Comparison of ENCODE assay signal across 26 cellular contexts in genomic region chr21:18603246-18603645, GRCh38.
DNase-seq lines count a peak whose midpoint lies in the region; ATAC-seq and TF ChIP-seq lines count a peak whose summit lies in the region.
"Had no signal": no experiment of that assay in that cellular context is flagged by ENCODE, and none has a peak within 500 bp of the region (broad histone marks: within the 10 kb centered on the region; RNA-seq: fewer than 3 reads in every experiment).

No MANE protein-coding gene starts in this region.

- H4K20me1 ChIP-seq in H9 (ENCODE audit: control insufficient read depth, insufficient read depth, insufficient read length), result no peaks in the 10 kb centered on the region

- no peak overlapping the region for H4K5ac ChIP-seq in H9 (ENCODE audit: insufficient read length, low read depth, low read length)

- H3K4me3 Mint-ChIP-seq in H9 (no peak overlapping the region), glutamatergic neuron (ENCODE audit: unreplicated experiment) (no peak overlapping the region)
- H3K4me3 Mint-ChIP-seq: activated CD4-positive, alpha-beta memory T cell treated with anti-CD3 and anti-CD28 coated beads for 36 hours; activated naive CD4-positive, alpha-beta T cell treated with anti-CD3 and anti-CD28 coated beads, Interleukin-2, amount 50 U/mL, for 24 hours; naive thymus-derived CD4-positive, alpha-beta T cell had no signal

- H3K4ac ChIP-seq in H9 (ENCODE audit: low read depth, low read length), result no peak overlapping the region

- no peak for TF ChIP-seq POLR2A in GM18505 (IDR thresholded peaks at IDR 0.05; ENCODE audit: borderline replicate concordance, extremely low read depth, insufficient read depth, insufficient read length)

- no peak overlapping the region for H4K91ac ChIP-seq in H9 (ENCODE audit: insufficient read length, low read depth, low read length)

- H2AK5ac ChIP-seq in H9 (ENCODE audit: insufficient read length, low read length), result no peak overlapping the region

- H3K27me3 Mint-ChIP-seq in H9 (ENCODE audit: low read depth) (no peaks in the 10 kb centered on the region), glutamatergic neuron (ENCODE audit: unreplicated experiment) (no peaks in the 10 kb centered on the region)
- H3K27me3 Mint-ChIP-seq: activated CD4-positive, alpha-beta memory T cell treated with anti-CD3 and anti-CD28 coated beads for 36 hours; activated naive CD4-positive, alpha-beta T cell treated with anti-CD3 and anti-CD28 coated beads, Interleukin-2, amount 50 U/mL, for 24 hours; naive thymus-derived CD4-positive, alpha-beta T cell had no signal

- no peak overlapping the region for H2BK120ac ChIP-seq in H9 (ENCODE audit: low read depth, low read length, poor library complexity, severe bottlenecking)

- no peak overlapping the region for H3T11ph ChIP-seq in H9 (ENCODE audit: low read length)

- H3K18ac ChIP-seq in H9 (ENCODE audit: insufficient read length, low read depth, low read length), result no peak overlapping the region

- TF ChIP-seq CTCF in H9 (conservative IDR thresholded peaks at IDR 0.05) (no peak), glutamatergic neuron (IDR thresholded peaks at IDR 0.05; ENCODE audit: partially characterized antibody, unreplicated experiment) (no peak)

- no CpG with 5 or more reads among the region's 2 CpGs for WGBS in H9 (ENCODE audit: extremely low coverage, insufficient read length, low lambda C conversion rate)

- no peaks in the 10 kb centered on the region for H3K79me1 ChIP-seq in H9 (ENCODE audit: insufficient read depth, low read depth, low read length, poor library complexity, severe bottlenecking)

- no peak overlapping the region for H2AFZ ChIP-seq in H9 (ENCODE audit: low read length)

- H3K9me3 Mint-ChIP-seq in H9 (peaks cover 3 to 5% of the 10 kb centered on the region in 2 experiments; a peak in 4 of 5 replicates), glutamatergic neuron (ENCODE audit: unreplicated experiment) (peaks cover 2% of the 10 kb centered on the region)

- H3K23ac ChIP-seq in H9 (ENCODE audit: insufficient read length, low read depth, low read length), result no peak overlapping the region

- H2BK15ac ChIP-seq in H9 (ENCODE audit: low read depth, low read length), result no peak overlapping the region

- DNase-seq in H9 (no peak), NCI-H1417 treated with DMSO at 0.1 percent for 48 hours (lab: John Stamatoyannopoulos, UW) (peak; percentile 100), NCI-H345 treated with DMSO at 0.1 percent for 48 hours (lab: John Stamatoyannopoulos, UW; ENCODE audit: unreplicated experiment) (peak; percentile 73), glutamatergic neuron (no peak), HuH-7 (ENCODE audit: low spot score) (no peak)
- DNase-seq: ACHN; activated CD4-positive, alpha-beta memory T cell treated with anti-CD3 and anti-CD28 coated beads for 36 hours; activated CD8-positive, alpha-beta memory T cell treated with anti-CD3 and anti-CD28 coated beads, Interleukin-2, amount 50 U/mL, for 4 hours; C1 segment of cervical spinal cord; Calu3; effector CD4-positive, alpha-beta T cell; KG1; kidney; midbrain; naive thymus-derived CD4-positive, alpha-beta T cell; NCI-H2029; NCI-H526; occipital lobe; stomach; T-helper 1 cell; thyroid gland had no signal

- H3K79me2 ChIP-seq in H9 (ENCODE audit: insufficient read depth, low read length), result no peaks in the 10 kb centered on the region

- no peak overlapping the region for H2BK5ac ChIP-seq in H9 (ENCODE audit: insufficient read length, low read length)

- H3K9me3 ChIP-seq in H9 (ENCODE audit: control insufficient read depth, low read depth, low read length), result no peaks in the 10 kb centered on the region
- H3K9me3 ChIP-seq: SJSA1, stomach, thyroid gland had no signal

- no peak overlapping the region for H3K9ac ChIP-seq in H9 (ENCODE audit: extremely low read depth, insufficient read length, low read length)

- peak overlapping the region in 2 of 3 experiments; percentile 68 to 87; a peak in 4 of 7 replicates for H3K27ac Mint-ChIP-seq in H9
- H3K27ac Mint-ChIP-seq in glutamatergic neuron (ENCODE audit: unreplicated experiment), result peak overlapping the region; percentile 6
- H3K27ac Mint-ChIP-seq: activated CD4-positive, alpha-beta memory T cell treated with anti-CD3 and anti-CD28 coated beads for 36 hours; activated naive CD4-positive, alpha-beta T cell treated with anti-CD3 and anti-CD28 coated beads, Interleukin-2, amount 50 U/mL, for 24 hours; naive thymus-derived CD4-positive, alpha-beta T cell had no signal

- H4K8ac ChIP-seq in H9 (replicated peaks; ENCODE audit: insufficient read length, low read depth, low read length), result no peak overlapping the region

- H2BK12ac ChIP-seq in H9 (ENCODE audit: insufficient read length, low read depth, low read length), result no peak overlapping the region

- ATAC-seq in GM18505 (IDR thresholded peaks at IDR 0.05; ENCODE audit: unreplicated experiment) (no peak), HG03520 (IDR thresholded peaks at IDR 0.05; ENCODE audit: unreplicated experiment) (no peak)
- ATAC-seq: GM12878; naive thymus-derived CD4-positive, alpha-beta T cell had no signal

- H2BK20ac ChIP-seq in H9 (ENCODE audit: low read depth, low read length, poor library complexity, severe bottlenecking), result no peak overlapping the region

- H3K4me2 ChIP-seq in H9 (ENCODE audit: insufficient read depth, insufficient read length, low read length), result no peak overlapping the region

- H3K27me3 ChIP-seq in H9 (ENCODE audit: insufficient read depth, low read length), result no peaks in the 10 kb centered on the region
- H3K27me3 ChIP-seq: SJSA1, stomach, thyroid gland had no signal

- peaks cover 15 to 23% of the 10 kb centered on the region in 2 experiments for H3K4me1 Mint-ChIP-seq in H9
- H3K4me1 Mint-ChIP-seq in glutamatergic neuron (ENCODE audit: low read depth, unreplicated experiment), result peaks cover 25% of the 10 kb centered on the region
- H3K4me1 Mint-ChIP-seq: activated naive CD4-positive, alpha-beta T cell treated with anti-CD3 and anti-CD28 coated beads, Interleukin-2, amount 50 U/mL, for 24 hours; naive thymus-derived CD4-positive, alpha-beta T cell had no signal

- H3K27ac ChIP-seq in H9 (ENCODE audit: insufficient read length, low read depth, low read length), result no peak overlapping the region
- H3K27ac ChIP-seq: SJSA1, stomach, thyroid gland had no signal

- H3K23me2 ChIP-seq in H9 (ENCODE audit: insufficient read length, low read depth, low read length, poor library complexity, severe bottlenecking), result no peaks in the 10 kb centered on the region

- no peak overlapping the region for H3K56ac ChIP-seq in H9 (ENCODE audit: insufficient read length, low read depth, low read length)

- H3K36me3 Mint-ChIP-seq in H9 (ENCODE audit: insufficient read depth in 1 of 3, low read depth in 3 of 3) (peaks cover 0 to 3% (median 2%) of the 10 kb centered on the region in 3 experiments; a peak in 4 of 7 replicates), glutamatergic neuron (ENCODE audit: unreplicated experiment) (no peaks in the 10 kb centered on the region)
- H3K36me3 Mint-ChIP-seq: activated CD4-positive, alpha-beta memory T cell treated with anti-CD3 and anti-CD28 coated beads for 36 hours; activated naive CD4-positive, alpha-beta T cell treated with anti-CD3 and anti-CD28 coated beads, Interleukin-2, amount 50 U/mL, for 24 hours; naive thymus-derived CD4-positive, alpha-beta T cell had no signal

- H3K14ac ChIP-seq in H9 (ENCODE audit: insufficient read depth, low read length), result no peak overlapping the region

- no peaks in the 10 kb centered on the region for H3K4me1 ChIP-seq in H9 (ENCODE audit: insufficient read depth, low read length)
- H3K4me1 ChIP-seq: SJSA1, stomach, thyroid gland had no signal

Comparison
In these comparisons a context has a peak if more than half of its experiments do, and no peak if none do; other contexts are left out.
1. DNase-seq: peak in NCI-H1417 treated with DMSO at 0.1 percent for 48 hours (single experiment) and NCI-H345 treated with DMSO at 0.1 percent for 48 hours (single experiment); none in H9 (single experiment), glutamatergic neuron (single experiment) and HuH-7 (single experiment).